Comparison of ENCODE assay signal across 20 cellular contexts in the genomic region with DNA sequence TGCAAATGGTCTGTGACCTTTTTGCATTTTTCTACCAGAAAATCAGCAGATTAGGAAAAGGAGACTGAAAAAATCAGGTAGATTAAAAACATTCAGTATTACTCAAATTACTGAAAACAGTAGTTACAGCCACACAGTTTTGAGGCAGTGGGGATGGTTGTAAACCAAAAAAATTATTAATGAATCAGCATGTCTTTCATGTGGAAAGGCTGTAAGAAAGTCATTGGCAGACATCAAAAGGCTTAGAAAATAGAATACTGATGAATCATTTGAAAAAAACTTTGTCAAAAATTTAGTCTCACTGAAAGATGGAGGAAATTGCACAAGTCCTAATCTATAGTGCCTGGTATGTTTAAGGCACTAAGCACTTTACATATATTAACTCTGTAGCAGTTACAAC.
DNase-seq lines count a peak whose midpoint lies in the region; ATAC-seq, FAIRE-seq and TF ChIP-seq lines count a peak whose summit lies in the region.
"Had no signal": no experiment of that assay in that cellular context is flagged by ENCODE, and none has a peak within 500 bp of the region (broad histone marks: within the 10 kb centered on the region; RNA-seq: fewer than 3 reads in every experiment).

No MANE protein-coding gene starts in this region.

- ATAC-seq in GM19395 (IDR thresholded peaks at IDR 0.05; ENCODE audit: unreplicated experiment) (peak; percentile 60), HG03159 (IDR thresholded peaks at IDR 0.05; ENCODE audit: unreplicated experiment) (peak; percentile 47), omental fat pad (ENCODE audit: low FRiP score) (no peak)
- ATAC-seq in activated CD4-positive, CD25-positive, alpha-beta regulatory T cell treated with anti-CD3 and anti-CD28 coated beads, Interleukin-2, amount 50 U/mL, for 24 hours = no peak
- ATAC-seq: esophagus mucosa, natural killer cell had no signal

- FAIRE-seq in bronchial epithelial cell (lab: Jason Lieb, UNC) = no peak
- FAIRE-seq: TTC549 had no signal

- no peaks in the 10 kb centered on the region for H3K27me3 ChIP-seq in bronchial epithelial cell (ENCODE audit: control insufficient read depth, insufficient read depth, low read length)
- H3K27me3 ChIP-seq: uterus had no signal

- in situ Hi-C loops in GM13977 (cut with MboI; ENCODE audit: low pct_unique_long_range_greater_than_20kb, low sequenced_read_pairs, unreplicated experiment) = no loop called here

- DNase-seq in GM13977 (ENCODE audit: low spot score) = peak; percentile 17
- peak; percentile 49 for DNase-seq in bronchial epithelial cell (ENCODE audit: low read depth)
- no peak for DNase-seq in omental fat pad (ENCODE audit: low spot score)
- DNase-seq in T-helper 9 cell = no peak
- no peak for DNase-seq in T1000 (lab: John Stamatoyannopoulos, UW)
- DNase-seq: activated CD4-positive, alpha-beta memory T cell treated with anti-CD3 and anti-CD28 coated beads for 36 hours; Calu3; GF-D8; head of caudate nucleus; natural killer cell; NCI-H1048; NCI-H2107; NCI-H526 treated with DMSO at 0.1 percent for 48 hours; uterus had no signal

- no peak overlapping the region for H3K4me3 ChIP-seq in bronchial epithelial cell (ENCODE audit: low read depth, low read length)
- H3K4me3 ChIP-seq: SJSA1, uterus had no signal

- no peaks in the 10 kb centered on the region for H3K36me3 ChIP-seq in bronchial epithelial cell (ENCODE audit: control insufficient read depth, insufficient read depth, low read length)
- H3K36me3 ChIP-seq: SJSA1, uterus had no signal

- no peak for TF ChIP-seq CTCF in GM13977 (IDR thresholded peaks at IDR 0.05; ENCODE audit: extremely low read depth, insufficient read depth, missing control alignments)
- no peak for TF ChIP-seq CTCF in bronchial epithelial cell (IDR thresholded peaks at IDR 0.05; ENCODE audit: insufficient read depth, low read length, severe bottlenecking)
- no peak for TF ChIP-seq CTCF in omental fat pad (IDR thresholded peaks at IDR 0.05)

Comparison
In these comparisons a context has a peak if more than half of its experiments do, and no peak if none do; other contexts are left out.
1. DNase-seq: peak in GM13977 (single experiment) and bronchial epithelial cell (single experiment); none in omental fat pad (single experiment), T-helper 9 cell (single experiment) and T1000 (single experiment).
2. ATAC-seq: peak in GM19395 (single experiment) and HG03159 (single experiment); none in omental fat pad (single experiment) and activated CD4-positive, CD25-positive, alpha-beta regulatory T cell treated with anti-CD3 and anti-CD28 coated beads, Interleukin-2, amount 50 U/mL, for 24 hours (0 of 2).